Comparison of ENCODE assay signal across 12 cellular contexts in genomic region chr2:26693287-26693849, GRCh38. TPM values are rescaled to one million over a fixed set of nuclear protein-coding genes. Genes with fewer than 3 reads are reported as not detected.
DNase-seq lines count a peak whose midpoint lies in the region; ATAC-seq and TF ChIP-seq lines count a peak whose summit lies in the region.
"Had no signal": no experiment of that assay in that cellular context is flagged by ENCODE, and none has a peak within 500 bp of the region (broad histone marks: within the 10 kb centered on the region; RNA-seq: fewer than 3 reads in every experiment).

No MANE protein-coding gene starts in this region.

- H3K9me2 ChIP-seq in hepatocyte (replicated peaks; ENCODE audit: insufficient read depth): no peaks in the 10 kb centered on the region

- TF ChIP-seq CTCF in GM13977 (IDR thresholded peaks at IDR 0.05; ENCODE audit: extremely low read depth, insufficient read depth, missing control alignments): no peak
- no peak for TF ChIP-seq CTCF in hepatocyte (IDR thresholded peaks at IDR 0.05; ENCODE audit: poor library complexity)
- TF ChIP-seq CTCF in sigmoid colon (IDR thresholded peaks at IDR 0.05): no peak

- peak overlapping the region; percentile 49 for H3K4me3 ChIP-seq in hepatocyte
- peak overlapping the region; percentile 37 to 57 (median 50) for H3K4me3 ChIP-seq in sigmoid colon

- TF ChIP-seq EP300 in sigmoid colon (IDR thresholded peaks at IDR 0.05): no peak

- no peak for TF ChIP-seq POLR2A in sigmoid colon (IDR thresholded peaks at IDR 0.05)

- H2AFZ ChIP-seq in hepatocyte: no peak overlapping the region

- H3K9me3 ChIP-seq in hepatocyte (ENCODE audit: low read depth) (no peaks in the 10 kb centered on the region), sigmoid colon (no peaks in the 10 kb centered on the region)

- no peaks in the 10 kb centered on the region for H4K20me1 ChIP-seq in hepatocyte (ENCODE audit: insufficient read depth, poor library complexity, severe bottlenecking)

- H3K4me1 ChIP-seq in hepatocyte (ENCODE audit: insufficient read depth): peaks cover 20% of the 10 kb centered on the region
- peaks cover 0 to 31% (median 30%) of the 10 kb centered on the region in 4 donors for H3K4me1 ChIP-seq in sigmoid colon

- DNase-seq in GM13977 (ENCODE audit: low spot score) (peak; percentile 32), SK-N-DZ (ENCODE audit: low spot score) (peak; percentile 23), hepatocyte (ENCODE audit: low spot score) (peak; percentile 15), sigmoid colon (no peak), LoVo (ENCODE audit: low spot score) (no peak), NCI-H774 (lab: John Stamatoyannopoulos, UW) (no peak)
- no peak for DNase-seq in effector CD8-positive, alpha-beta T cell (lab: John Stamatoyannopoulos, UW)
- DNase-seq: OCI-M1 had no signal

- H3K36me3 ChIP-seq in hepatocyte (replicated peaks; ENCODE audit: insufficient read depth, low read depth) (no peaks in the 10 kb centered on the region), sigmoid colon (no peaks in the 10 kb centered on the region)

- peak overlapping the region; percentile 46 for H3K27ac ChIP-seq in hepatocyte
- peak overlapping the region; percentile 66 to 79 (median 77) for H3K27ac ChIP-seq in sigmoid colon

- no peaks in the 10 kb centered on the region for H3K79me2 ChIP-seq in hepatocyte

- intact Hi-C loops in sigmoid colon (cut with DNase I): loop anchor here (2.0 to 5.0 kb wide), 3 partner anchors 17 to 81 kb away; no protein-coding TSS in a partner anchor

- 11% methylated on average over 27 of the region's 33 CpGs for WGBS in hepatocyte (ENCODE audit: low lambda C conversion rate, missing lambda C conversion rate)
- WGBS in sigmoid colon, 2 donors: 7 to 10% methylated on average over 33 of the region's 33 CpGs

- peak overlapping the region; percentile 92 for H3K4me2 ChIP-seq in hepatocyte

- H3K27me3 ChIP-seq in hepatocyte (peaks cover 37% of the 10 kb centered on the region), sigmoid colon (peaks cover 0 to 22% (median 7%) of the 10 kb centered on the region in 3 donors)

- no peak for ATAC-seq in HG03135 (IDR thresholded peaks at IDR 0.05; ENCODE audit: unreplicated experiment)

- in situ Hi-C loops in GM13977 (cut with MboI; ENCODE audit: low pct_unique_long_range_greater_than_20kb, low sequenced_read_pairs, unreplicated experiment): no loop called here

RNA-seq across cellular contexts. Expression of gene KCNK3, which starts 0.8 kb away (rescaled TPM):
- polyA plus RNA-seq in SK-N-DZ (2014; cell fraction: cytosol; rRNA removed): 17.3 and 25.1 TPM in 2 replicates
- polyA plus RNA-seq in SK-N-DZ (2014; cell fraction: nucleus; rRNA removed): 3.7 and 6.5 TPM in 2 replicates
- 9.4 and 10.5 TPM in 2 replicates for total RNA-seq in hepatocyte
- polyA plus RNA-seq in hepatocyte: 8.2 and 9.0 TPM in 2 replicates
- total RNA-seq in sigmoid colon: 10 to 100 TPM in 1 of 4 donors, 1 to 10 TPM in 3; 2.9 to 12.2 (median 6.1) TPM
- 1 to 10 TPM in 1 of 3 donors, under 1 TPM in 2; under 0.01 to 2.3 (median 0.23) TPM for polyA plus RNA-seq in sigmoid colon
- total RNA-seq: dermis microvascular lymphatic vessel endothelial cell, HT1080 had no signal

RNA-seq across cellular contexts. Expression of gene CIB4, which starts 52.2 kb away (rescaled TPM):
- polyA plus RNA-seq in SK-N-DZ (2014; cell fraction: cytosol; rRNA removed): not detected in 2 replicates
- polyA plus RNA-seq in SK-N-DZ (2014; cell fraction: nucleus; rRNA removed): not detected in 2 replicates
- total RNA-seq in hepatocyte (not detected in 2 replicates), sigmoid colon (not detected)
- polyA plus RNA-seq in hepatocyte (0.29 TPM in 1 of 2 replicates, not detected in the other), sigmoid colon (not detected)
- total RNA-seq: dermis microvascular lymphatic vessel endothelial cell, HT1080, myocyte had no signal

Comparison
In these comparisons a context has a peak if more than half of its experiments do, and no peak if none do; other contexts are left out.
1. DNase-seq: peak in GM13977 (single experiment), SK-N-DZ (single experiment) and hepatocyte (single experiment); none in sigmoid colon (single experiment), LoVo (single experiment), NCI-H774 (single experiment) and effector CD8-positive, alpha-beta T cell (single experiment).